Comparison of ENCODE assay signal across 8 cellular contexts in genomic region chr9:107158321-107158720, GRCh38.
DNase-seq lines count a peak whose midpoint lies in the region; ATAC-seq and TF ChIP-seq lines count a peak whose summit lies in the region.

No MANE protein-coding gene starts in this region.

- POLR2A ChIA-PET in PC-3 (lab: Charles Lee; ENCODE audit: unreplicated experiment) = no interaction called here

- no peaks in the 10 kb centered on the region for H3F3A ChIP-seq in PC-3 (ENCODE audit: low read length, unreplicated experiment)

- no peak overlapping the region for H3K27ac Mint-ChIP-seq in activated T-helper 17 cell treated with anti-CD3 and anti-CD28 coated beads, Interleukin-2, amount 50 U/mL, for 72 hours

- H3K9me3 Mint-ChIP-seq in activated T-helper 17 cell treated with anti-CD3 and anti-CD28 coated beads, Interleukin-2, amount 50 U/mL, for 72 hours = no peaks in the 10 kb centered on the region

- H3K9me3 ChIP-seq in PC-3 (ENCODE audit: low read length) = no peaks in the 10 kb centered on the region
- peaks cover 12% of the 10 kb centered on the region for H3K9me3 ChIP-seq in left ventricle myocardium inferior (replicated peaks)

- H3K27me3 Mint-ChIP-seq in activated T-helper 17 cell treated with anti-CD3 and anti-CD28 coated beads, Interleukin-2, amount 50 U/mL, for 72 hours = peaks cover 14% of the 10 kb centered on the region

- no peaks in the 10 kb centered on the region for H3K36me3 ChIP-seq in PC-3 (ENCODE audit: low read depth, low read length)
- H3K36me3 ChIP-seq in left ventricle myocardium inferior = no peaks in the 10 kb centered on the region

- no peak overlapping the region for H2AFZ ChIP-seq in PC-3 (ENCODE audit: low read length)

- no peaks in the 10 kb centered on the region for H3K4me1 ChIP-seq in PC-3 (ENCODE audit: insufficient read depth, low read length)
- no peaks in the 10 kb centered on the region for H3K4me1 ChIP-seq in left ventricle myocardium inferior

- H3K27me3 ChIP-seq in PC-3 (ENCODE audit: low read length) (no peaks in the 10 kb centered on the region), left ventricle myocardium inferior (ENCODE audit: low read depth) (no peaks in the 10 kb centered on the region)

- peaks cover 4% of the 10 kb centered on the region for H3K4me1 Mint-ChIP-seq in activated T-helper 17 cell treated with anti-CD3 and anti-CD28 coated beads, Interleukin-2, amount 50 U/mL, for 72 hours

- H4K20me1 ChIP-seq in PC-3 (ENCODE audit: low read length) = no peaks in the 10 kb centered on the region

- TF ChIP-seq CTCF in PC-3 (conservative IDR thresholded peaks at IDR 0.05; ENCODE audit: low read depth, low read length) (peak; percentile 56), left ventricle myocardium inferior (IDR thresholded peaks at IDR 0.05; ENCODE audit: borderline replicate concordance) (peak; percentile 59)

- ATAC-seq in HG02759 (IDR thresholded peaks at IDR 0.05; ENCODE audit: unreplicated experiment) (peak; percentile 83), PC-3 (peak; percentile 57; the same call in 1 of the 2 replicates), HG03045 (IDR thresholded peaks at IDR 0.05; ENCODE audit: unreplicated experiment) (no peak)
- ATAC-seq in activated T-helper 17 cell treated with anti-CD3 and anti-CD28 coated beads, Interleukin-2, amount 50 U/mL, for 72 hours (replicated peaks) = no peak

- no peak overlapping the region for H3K27ac ChIP-seq in PC-3 (ENCODE audit: low read length)
- H3K27ac ChIP-seq in left ventricle myocardium inferior (replicated peaks) = no peak overlapping the region

- no peak overlapping the region for H3K9ac ChIP-seq in PC-3 (ENCODE audit: low read length)

- intact Hi-C loops in PC-3 (cut with micrococcal nuclease) (no loop called here), left ventricle myocardium inferior (cut with micrococcal nuclease) (no loop called here)

- no peak overlapping the region for H3K4me3 Mint-ChIP-seq in activated T-helper 17 cell treated with anti-CD3 and anti-CD28 coated beads, Interleukin-2, amount 50 U/mL, for 72 hours

- H3K4me2 ChIP-seq in PC-3 (ENCODE audit: low read length) = no peak overlapping the region

- H3K4me3 ChIP-seq in PC-3 (ENCODE audit: low read length) (no peak overlapping the region), left ventricle myocardium inferior (no peak overlapping the region)

- CTCF ChIA-PET in PC-3 (lab: Charles Lee) = interaction anchor here (0.7 kb wide), 1 partner anchor 15 kb away, joined by 3 read pairs; no protein-coding TSS in a partner anchor

- no peaks in the 10 kb centered on the region for H3K79me2 ChIP-seq in PC-3 (ENCODE audit: low read length)

- no peaks in the 10 kb centered on the region for H3K9me2 ChIP-seq in PC-3 (replicated peaks; ENCODE audit: low read length)

- no peaks in the 10 kb centered on the region for H3K36me3 Mint-ChIP-seq in activated T-helper 17 cell treated with anti-CD3 and anti-CD28 coated beads, Interleukin-2, amount 50 U/mL, for 72 hours (ENCODE audit: low read depth)

- no TSS peak for BruUV-seq in PC-3 (replicated peaks; lab: Mats Ljungman, UMichigan)

- DNase-seq in NCI-H1105 treated with DMSO at 0.1 percent for 48 hours (lab: John Stamatoyannopoulos, UW) (peak; percentile 12), NCI-H1105 (lab: John Stamatoyannopoulos, UW) (no peak), PC-3 (peak; percentile 34), left ventricle myocardium inferior (no peak), NCI-H2107 (lab: John Stamatoyannopoulos, UW) (no peak)

Comparison
In these comparisons a context has a peak if more than half of its experiments do, and no peak if none do; other contexts are left out.
1. DNase-seq: peak in NCI-H1105 treated with DMSO at 0.1 percent for 48 hours (single experiment) and PC-3 (single experiment); none in NCI-H1105 (single experiment), left ventricle myocardium inferior (single experiment) and NCI-H2107 (single experiment).
2. ATAC-seq: peak in HG02759 (single experiment) and PC-3 (single experiment); none in HG03045 (single experiment) and activated T-helper 17 cell treated with anti-CD3 and anti-CD28 coated beads, Interleukin-2, amount 50 U/mL, for 72 hours (single experiment).